In the genomic region with DNA sequence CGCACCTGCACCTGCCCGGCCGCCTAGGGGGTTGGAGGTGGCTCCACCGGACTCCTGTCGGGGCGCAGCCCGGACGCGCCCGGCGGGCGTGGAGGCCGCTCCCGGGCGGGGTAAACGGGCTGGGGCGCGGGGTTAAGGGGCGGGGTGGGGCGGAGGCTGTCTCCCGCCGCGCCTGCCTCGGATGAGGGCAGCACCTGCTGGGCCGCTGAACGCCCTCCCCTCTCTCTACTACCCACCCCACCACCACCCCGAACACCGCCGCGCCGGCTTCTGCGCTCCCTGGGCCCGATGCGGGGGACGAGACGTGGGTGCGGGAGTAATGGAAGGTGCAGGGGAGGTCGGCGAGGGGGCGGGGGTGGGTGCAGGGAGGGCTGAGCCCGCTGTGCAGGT, we compare ENCODE assay signal across 9 cellular contexts.
DNase-seq lines count a peak whose midpoint lies in the region; ATAC-seq and TF ChIP-seq lines count a peak whose summit lies in the region.
"Had no signal": no experiment of that assay in that cellular context is flagged by ENCODE, and none has a peak within 500 bp of the region (broad histone marks: within the 10 kb centered on the region; RNA-seq: fewer than 3 reads in every experiment).

No MANE protein-coding gene starts in this region.

- H3K27me3 ChIP-seq in neutrophil (no peaks in the 10 kb centered on the region), testis (no peaks in the 10 kb centered on the region)
- H3K27me3 ChIP-seq: neural progenitor cell had no signal

- H3K4me1 ChIP-seq in neutrophil (ENCODE audit: control insufficient read depth in 1 of 2, insufficient read depth in 1 of 2, low read depth in 1 of 2, low read length in 1 of 2) (peaks cover 24 to 31% of the 10 kb centered on the region in 2 experiments), testis (no peaks in the 10 kb centered on the region)
- H3K4me1 ChIP-seq: neural progenitor cell had no signal

- H3K4me3 ChIP-seq in neutrophil (ENCODE audit: low read depth in 1 of 2, low read length in 1 of 2) (peak overlapping the region; percentile 57 to 64), testis (peak overlapping the region in 1 of 2 donors; percentile 43)
- H3K4me3 ChIP-seq: neural progenitor cell had no signal

- DNase-seq in NCI-H2107 (lab: John Stamatoyannopoulos, UW) (peak; percentile 16), NCI-H2107 treated with DMSO at 0.1 percent for 48 hours (lab: John Stamatoyannopoulos, UW; ENCODE audit: unreplicated experiment) (no peak), NCI-H2196 treated with DMSO at 0.1 percent for 48 hours (lab: John Stamatoyannopoulos, UW; ENCODE audit: unreplicated experiment) (peak; percentile 25), NCI-H1105 treated with DMSO at 0.1 percent for 48 hours (lab: John Stamatoyannopoulos, UW) (no peak), testis (no peak)
- DNase-seq in activated naive CD8-positive, alpha-beta T cell treated with anti-CD3 and anti-CD28 coated beads, Interleukin-2, amount 50 U/mL, for 24 hours, result no peak

- no peaks in the 10 kb centered on the region for H3K9me3 Mint-ChIP-seq in activated naive CD8-positive, alpha-beta T cell treated with anti-CD3 and anti-CD28 coated beads, Interleukin-2, amount 50 U/mL, for 24 hours

- TF ChIP-seq POLR2A in testis (IDR thresholded peaks at IDR 0.05), result no peak

- H3K36me3 ChIP-seq in neutrophil, result no peaks in the 10 kb centered on the region
- no peaks in the 10 kb centered on the region for H3K36me3 ChIP-seq in testis (ENCODE audit: low read depth, missing control alignments)
- H3K36me3 ChIP-seq: neural progenitor cell had no signal

- TF ChIP-seq CTCF in neutrophil (IDR thresholded peaks at IDR 0.05), result no peak
- no peak for TF ChIP-seq CTCF in testis (IDR thresholded peaks at IDR 0.05)

- intact Hi-C loops in testis (cut with DNase I; ENCODE audit: low total_unique reads), result no loop called here

- peaks cover 46% of the 10 kb centered on the region for H3K4me1 Mint-ChIP-seq in activated naive CD8-positive, alpha-beta T cell treated with anti-CD3 and anti-CD28 coated beads, Interleukin-2, amount 50 U/mL, for 24 hours

- no peaks in the 10 kb centered on the region for H3K9me3 ChIP-seq in neutrophil
- H3K9me3 ChIP-seq in testis, result no peaks in the 10 kb centered on the region

- peak; percentile 45 for ATAC-seq in activated naive CD8-positive, alpha-beta T cell treated with anti-CD3 and anti-CD28 coated beads, Interleukin-2, amount 50 U/mL, for 24 hours
- ATAC-seq in HG02870 (IDR thresholded peaks at IDR 0.05; ENCODE audit: unreplicated experiment), result no peak

- peaks cover 29% of the 10 kb centered on the region for H3K27me3 Mint-ChIP-seq in activated naive CD8-positive, alpha-beta T cell treated with anti-CD3 and anti-CD28 coated beads, Interleukin-2, amount 50 U/mL, for 24 hours

- H3K27ac ChIP-seq in neutrophil, result peak overlapping the region; percentile 65
- no peak overlapping the region for H3K27ac ChIP-seq in testis
- H3K27ac ChIP-seq: neural progenitor cell had no signal

- H3K4me3 Mint-ChIP-seq in activated naive CD8-positive, alpha-beta T cell treated with anti-CD3 and anti-CD28 coated beads, Interleukin-2, amount 50 U/mL, for 24 hours, result peak overlapping the region; percentile 67
- H3K4me3 Mint-ChIP-seq: neural progenitor cell had no signal

- WGBS in testis, 2 donors, result 34 to 39% methylated on average over 6 to 41 of the region's 41 CpGs

- no peaks in the 10 kb centered on the region for H3K36me3 Mint-ChIP-seq in activated naive CD8-positive, alpha-beta T cell treated with anti-CD3 and anti-CD28 coated beads, Interleukin-2, amount 50 U/mL, for 24 hours (ENCODE audit: low read depth)
- H3K36me3 Mint-ChIP-seq: neural progenitor cell had no signal

- peak overlapping the region; percentile 30 for H3K27ac Mint-ChIP-seq in activated naive CD8-positive, alpha-beta T cell treated with anti-CD3 and anti-CD28 coated beads, Interleukin-2, amount 50 U/mL, for 24 hours

Comparison
In these comparisons a context has a peak if more than half of its experiments do, and no peak if none do; other contexts are left out.
1. DNase-seq: peak in NCI-H2107 (single experiment) and NCI-H2196 treated with DMSO at 0.1 percent for 48 hours (single experiment); none in NCI-H2107 treated with DMSO at 0.1 percent for 48 hours (single experiment), activated naive CD8-positive, alpha-beta T cell treated with anti-CD3 and anti-CD28 coated beads, Interleukin-2, amount 50 U/mL, for 24 hours (single experiment), NCI-H1105 treated with DMSO at 0.1 percent for 48 hours (single experiment) and testis (single experiment).